In genomic region chr5:72871358-72872024, GRCh38 we compare ENCODE assay signal across 12 cellular contexts. TPM values are rescaled to one million over a fixed set of nuclear protein-coding genes. Genes with fewer than 3 reads are reported as not detected.
DNase-seq lines count a peak whose midpoint lies in the region; ATAC-seq and TF ChIP-seq lines count a peak whose summit lies in the region.
"Had no signal": no experiment of that assay in that cellular context is flagged by ENCODE, and none has a peak within 500 bp of the region (broad histone marks: within the 10 kb centered on the region; RNA-seq: fewer than 3 reads in every experiment).

No MANE protein-coding gene starts in this region.

- CTCF ChIA-PET in activated CD4-positive, alpha-beta memory T cell treated with anti-CD3 and anti-CD28 coated beads, Interleukin-2, amount 10 ng/mL, durations not matched to agents 7 days and 5 days (lab: Charles Lee) = no interaction called here

- H3K4me3 Mint-ChIP-seq in activated T-cell treated with anti-CD3 and anti-CD28 coated beads, Interleukin-2, amount 50 U/mL, for 24 hours = no peak overlapping the region
- no peak overlapping the region for H3K4me3 Mint-ChIP-seq in activated CD4-positive, alpha-beta memory T cell treated with anti-CD3 and anti-CD28 coated beads, Interleukin-2, amount 10 ng/mL, durations not matched to agents 7 days and 5 days
- H3K4me3 Mint-ChIP-seq in stimulated activated memory B cell treated with anti-CD40 and anti-IgM and Interleukin-4, amounts not matched to agents 10 μg/mL and 1 μg/mL and 100 μg/mL, for 72 hours = no peak overlapping the region

- no peak overlapping the region for H3K4me3 ChIP-seq in fibroblast of pulmonary artery (replicated peaks; ENCODE audit: low read depth, low read length)

- H3K4me1 Mint-ChIP-seq in activated T-cell treated with anti-CD3 and anti-CD28 coated beads, Interleukin-2, amount 50 U/mL, for 24 hours (ENCODE audit: low read depth) = peaks cover 28% of the 10 kb centered on the region
- H3K4me1 Mint-ChIP-seq in activated CD4-positive, alpha-beta memory T cell treated with anti-CD3 and anti-CD28 coated beads, Interleukin-2, amount 10 ng/mL, durations not matched to agents 7 days and 5 days = peaks cover 5% of the 10 kb centered on the region
- peaks cover 6% of the 10 kb centered on the region for H3K4me1 Mint-ChIP-seq in stimulated activated memory B cell treated with anti-CD40 and anti-IgM and Interleukin-4, amounts not matched to agents 10 μg/mL and 1 μg/mL and 100 μg/mL, for 72 hours

- TF ChIP-seq CTCF in fibroblast of pulmonary artery (IDR thresholded peaks at IDR 0.05; ENCODE audit: low read length, missing control alignments) (no peak), GM20000 (IDR thresholded peaks at IDR 0.05; ENCODE audit: extremely low read depth, missing control alignments) (no peak)

- POLR2A ChIA-PET in activated CD4-positive, alpha-beta memory T cell treated with anti-CD3 and anti-CD28 coated beads, Interleukin-2, amount 10 ng/mL, durations not matched to agents 7 days and 5 days (lab: Charles Lee) = interaction anchor here (1.4 kb wide), 1 partner anchor 12 kb away, joined by 3 read pairs; no protein-coding TSS in a partner anchor

- no peak for ATAC-seq in stimulated activated memory B cell treated with anti-CD40 and anti-IgM and Interleukin-4, amounts not matched to agents 10 μg/mL and 1 μg/mL and 100 μg/mL, for 72 hours

- no peak for DNase-seq in activated T-cell treated with anti-CD3 and anti-CD28 coated beads, Interleukin-2, amount 50 U/mL, for 24 hours
- DNase-seq in activated T-cell treated with anti-CD3 and anti-CD28 coated beads, Interleukin-2, amount 50 U/mL, for 48 hours = no peak
- DNase-seq in activated CD4-positive, alpha-beta memory T cell treated with anti-CD3 and anti-CD28 coated beads, Interleukin-2, amount 10 ng/mL, durations not matched to agents 7 days and 5 days = no peak
- peak; percentile 74 for DNase-seq in fibroblast of pulmonary artery (ENCODE audit: low read depth)
- no peak for DNase-seq in HUDEP-2 (lab: John Stamatoyannopoulos, UW; ENCODE audit: unreplicated experiment in 76 of 76)
- DNase-seq in GM20000 (ENCODE audit: low spot score) = no peak
- no peak for DNase-seq in KG1 (lab: John Stamatoyannopoulos, UW)
- DNase-seq: activated effector memory CD4-positive, alpha-beta T cell treated with Interleukin-2 at 50 U/mL for 16 hours; hippocampal formation; NCI-H2171; RPMI8226 had no signal

- H3K36me3 Mint-ChIP-seq in activated T-cell treated with anti-CD3 and anti-CD28 coated beads, Interleukin-2, amount 50 U/mL, for 24 hours (ENCODE audit: low read depth) = peaks cover 90% of the 10 kb centered on the region
- H3K36me3 Mint-ChIP-seq in activated CD4-positive, alpha-beta memory T cell treated with anti-CD3 and anti-CD28 coated beads, Interleukin-2, amount 10 ng/mL, durations not matched to agents 7 days and 5 days (ENCODE audit: low read depth) = peaks cover 55% of the 10 kb centered on the region
- peaks cover 28% of the 10 kb centered on the region for H3K36me3 Mint-ChIP-seq in stimulated activated memory B cell treated with anti-CD40 and anti-IgM and Interleukin-4, amounts not matched to agents 10 μg/mL and 1 μg/mL and 100 μg/mL, for 72 hours

- H3K9me3 Mint-ChIP-seq in activated T-cell treated with anti-CD3 and anti-CD28 coated beads, Interleukin-2, amount 50 U/mL, for 24 hours = no peaks in the 10 kb centered on the region
- no peaks in the 10 kb centered on the region for H3K9me3 Mint-ChIP-seq in activated CD4-positive, alpha-beta memory T cell treated with anti-CD3 and anti-CD28 coated beads, Interleukin-2, amount 10 ng/mL, durations not matched to agents 7 days and 5 days
- H3K9me3 Mint-ChIP-seq in stimulated activated memory B cell treated with anti-CD40 and anti-IgM and Interleukin-4, amounts not matched to agents 10 μg/mL and 1 μg/mL and 100 μg/mL, for 72 hours = no peaks in the 10 kb centered on the region

- H3K27me3 Mint-ChIP-seq in activated T-cell treated with anti-CD3 and anti-CD28 coated beads, Interleukin-2, amount 50 U/mL, for 24 hours = no peaks in the 10 kb centered on the region
- no peaks in the 10 kb centered on the region for H3K27me3 Mint-ChIP-seq in activated CD4-positive, alpha-beta memory T cell treated with anti-CD3 and anti-CD28 coated beads, Interleukin-2, amount 10 ng/mL, durations not matched to agents 7 days and 5 days
- no peaks in the 10 kb centered on the region for H3K27me3 Mint-ChIP-seq in stimulated activated memory B cell treated with anti-CD40 and anti-IgM and Interleukin-4, amounts not matched to agents 10 μg/mL and 1 μg/mL and 100 μg/mL, for 72 hours

- H3K27ac Mint-ChIP-seq in activated T-cell treated with anti-CD3 and anti-CD28 coated beads, Interleukin-2, amount 50 U/mL, for 24 hours = peak overlapping the region; percentile 86
- peak overlapping the region; percentile 33 for H3K27ac Mint-ChIP-seq in activated CD4-positive, alpha-beta memory T cell treated with anti-CD3 and anti-CD28 coated beads, Interleukin-2, amount 10 ng/mL, durations not matched to agents 7 days and 5 days
- peak overlapping the region; percentile 1 for H3K27ac Mint-ChIP-seq in stimulated activated memory B cell treated with anti-CD40 and anti-IgM and Interleukin-4, amounts not matched to agents 10 μg/mL and 1 μg/mL and 100 μg/mL, for 72 hours

RNA-seq across cellular contexts. Expression of gene TNPO1, which starts 55.0 kb away (rescaled TPM):
- 10 to 100 TPM; 67.1 to 78.3 TPM for total RNA-seq in activated CD4-positive, alpha-beta memory T cell treated with anti-CD3 and anti-CD28 coated beads, Interleukin-2, amount 10 ng/mL, durations not matched to agents 7 days and 5 days

Comparison
In these comparisons a context has a peak if more than half of its experiments do, and no peak if none do; other contexts are left out.
1. H3K27ac Mint-ChIP-seq: peak in every context shown above with its lines; median percentile 86 in activated T-cell treated with anti-CD3 and anti-CD28 coated beads, Interleukin-2, amount 50 U/mL, for 24 hours; 33 in activated CD4-positive, alpha-beta memory T cell treated with anti-CD3 and anti-CD28 coated beads, Interleukin-2, amount 10 ng/mL, durations not matched to agents 7 days and 5 days; 1 in stimulated activated memory B cell treated with anti-CD40 and anti-IgM and Interleukin-4, amounts not matched to agents 10 μg/mL and 1 μg/mL and 100 μg/mL, for 72 hours.